Comparison of ENCODE assay signal across 16 cellular contexts in genomic region chr1:64941466-64942117, GRCh38. TPM values are rescaled to one million over a fixed set of nuclear protein-coding genes. Genes with fewer than 3 reads are reported as not detected.
A peak's percentile ranks its signal among the peaks of the same experiment; 100 is the strongest.
DNase-seq lines count a peak whose midpoint lies in the region; ATAC-seq and TF ChIP-seq lines count a peak whose summit lies in the region.
"Had no signal": no experiment of that assay in that cellular context is flagged by ENCODE, and none has a peak within 500 bp of the region (broad histone marks: within the 10 kb centered on the region; RNA-seq: fewer than 3 reads in every experiment).

No MANE protein-coding gene starts in this region.

- peaks cover 76% of the 10 kb centered on the region for H3K4me1 Mint-ChIP-seq in stimulated activated naive CD8-positive, alpha-beta T cell treated with anti-CD3 and anti-CD28 coated beads, Interleukin-15, Interleukin-2, amounts not matched to agents 100 ng/mL and 50 ng/mL, for 24 hours (ENCODE audit: low read depth)
- peaks cover 45 to 59% of the 10 kb centered on the region in 2 donors for H3K4me1 Mint-ChIP-seq in effector memory CD8-positive, alpha-beta T cell (ENCODE audit: low read depth in 2 of 2)

- H3K4me3 ChIP-seq in upper lobe of right lung, result no peak overlapping the region
- H3K4me3 ChIP-seq: thoracic aorta had no signal

- DNase-seq in stimulated activated naive CD8-positive, alpha-beta T cell treated with anti-CD3 and anti-CD28 coated beads, Interleukin-15, Interleukin-2, amounts not matched to agents 100 U/mL and 50 U/mL, for 24 hours, result no peak
- DNase-seq in NCI-H2107 (lab: John Stamatoyannopoulos, UW), result peak; percentile 74
- DNase-seq in effector memory CD8-positive, alpha-beta T cell, result no peak
- DNase-seq in upper lobe of right lung, result no peak
- DNase-seq in activated CD4-positive, CD25-positive, alpha-beta regulatory T cell (lab: John Stamatoyannopoulos, UW), result no peak
- no peak for DNase-seq in T-helper 2 cell
- DNase-seq: activated CD4-positive, alpha-beta T cell treated with anti-CD3 and anti-CD28 coated beads, Interleukin-2, amount 10 ng/mL, durations not matched to agents 7 days and 5 days; anterior cingulate cortex; CD8-positive, alpha-beta T cell; mammary epithelial cell; stimulated activated CD4-positive, alpha-beta T cell treated with anti-CD3 and anti-CD28 coated beads, Interleukin-1b, Interleukin-23, amount 100 ng/mL, for 48 hours; T1000 had no signal

- H3K36me3 Mint-ChIP-seq in stimulated activated naive CD8-positive, alpha-beta T cell treated with anti-CD3 and anti-CD28 coated beads, Interleukin-15, Interleukin-2, amounts not matched to agents 100 ng/mL and 50 ng/mL, for 24 hours (ENCODE audit: low read depth), result peaks cover 24% of the 10 kb centered on the region
- H3K36me3 Mint-ChIP-seq in effector memory CD8-positive, alpha-beta T cell (ENCODE audit: insufficient read depth), result peaks cover 25% of the 10 kb centered on the region

- no peaks in the 10 kb centered on the region for H3K9me3 ChIP-seq in upper lobe of right lung
- H3K9me3 ChIP-seq: thoracic aorta had no signal

- H3K4me3 Mint-ChIP-seq in stimulated activated naive CD8-positive, alpha-beta T cell treated with anti-CD3 and anti-CD28 coated beads, Interleukin-15, Interleukin-2, amounts not matched to agents 100 ng/mL and 50 ng/mL, for 24 hours, result no peak overlapping the region
- peak overlapping the region; percentile 47 to 51 for H3K4me3 Mint-ChIP-seq in effector memory CD8-positive, alpha-beta T cell
- H3K4me3 Mint-ChIP-seq: activated CD4-positive, alpha-beta T cell treated with anti-CD3 and anti-CD28 coated beads, Interleukin-2, amount 10 ng/mL, durations not matched to agents 7 days and 5 days; activated T-helper 1 cell treated with anti-CD3 and anti-CD28 coated beads, Interleukin-12 subunit alpha, Interleukin-12 subunit beta, Interleukin-2, Interleukin-4 antibody, amounts not matched to agents 30 ng/mL and 10 ng/mL and 1 ng/mL, durations not matched to agents 14 hours and 24 hours and 36 hours; CD8-positive, alpha-beta T cell had no signal

- no peak for ATAC-seq in stimulated activated naive CD8-positive, alpha-beta T cell treated with anti-CD3 and anti-CD28 coated beads, Interleukin-15, Interleukin-2, amounts not matched to agents 100 U/mL and 50 U/mL, for 24 hours
- ATAC-seq in effector memory CD8-positive, alpha-beta T cell (replicated peaks), result no peak
- ATAC-seq in upper lobe of right lung (peak; percentile 20), GM18909 (IDR thresholded peaks at IDR 0.05; ENCODE audit: poor library complexity, unreplicated experiment) (no peak)
- ATAC-seq: CD8-positive, alpha-beta T cell had no signal

- H3K27ac ChIP-seq in upper lobe of right lung, result no peak overlapping the region

- H3K27me3 ChIP-seq in upper lobe of right lung, result no peaks in the 10 kb centered on the region

- peak overlapping the region; percentile 36 for H3K27ac Mint-ChIP-seq in stimulated activated naive CD8-positive, alpha-beta T cell treated with anti-CD3 and anti-CD28 coated beads, Interleukin-15, Interleukin-2, amounts not matched to agents 100 ng/mL and 50 ng/mL, for 24 hours
- H3K27ac Mint-ChIP-seq in effector memory CD8-positive, alpha-beta T cell, result peak overlapping the region in 1 of 2 donors; percentile 66
- H3K27ac Mint-ChIP-seq: activated CD4-positive, alpha-beta T cell treated with anti-CD3 and anti-CD28 coated beads, Interleukin-2, amount 10 ng/mL, durations not matched to agents 7 days and 5 days; activated T-helper 1 cell treated with anti-CD3 and anti-CD28 coated beads, Interleukin-12 subunit alpha, Interleukin-12 subunit beta, Interleukin-2, Interleukin-4 antibody, amounts not matched to agents 30 ng/mL and 10 ng/mL and 1 ng/mL, durations not matched to agents 14 hours and 24 hours and 36 hours; CD8-positive, alpha-beta T cell had no signal

- peaks cover 40% of the 10 kb centered on the region for H3K4me1 ChIP-seq in upper lobe of right lung

- intact Hi-C loops in upper lobe of right lung (cut with DNase I), result no loop called here

- no peaks in the 10 kb centered on the region for H3K36me3 ChIP-seq in upper lobe of right lung
- H3K36me3 ChIP-seq: thoracic aorta had no signal

- no peak for TF ChIP-seq CTCF in upper lobe of right lung (IDR thresholded peaks at IDR 0.05)

- no peaks in the 10 kb centered on the region for H3K9me3 Mint-ChIP-seq in stimulated activated naive CD8-positive, alpha-beta T cell treated with anti-CD3 and anti-CD28 coated beads, Interleukin-15, Interleukin-2, amounts not matched to agents 100 ng/mL and 50 ng/mL, for 24 hours
- no peaks in the 10 kb centered on the region for H3K9me3 Mint-ChIP-seq in effector memory CD8-positive, alpha-beta T cell
- H3K9me3 Mint-ChIP-seq: activated T-helper 1 cell treated with anti-CD3 and anti-CD28 coated beads, Interleukin-12 subunit alpha, Interleukin-12 subunit beta, Interleukin-2, Interleukin-4 antibody, amounts not matched to agents 30 ng/mL and 10 ng/mL and 1 ng/mL, durations not matched to agents 14 hours and 24 hours and 36 hours; CD8-positive, alpha-beta T cell had no signal

- H3K27me3 Mint-ChIP-seq in stimulated activated naive CD8-positive, alpha-beta T cell treated with anti-CD3 and anti-CD28 coated beads, Interleukin-15, Interleukin-2, amounts not matched to agents 100 ng/mL and 50 ng/mL, for 24 hours, result no peaks in the 10 kb centered on the region
- H3K27me3 Mint-ChIP-seq in effector memory CD8-positive, alpha-beta T cell, result no peaks in the 10 kb centered on the region
- H3K27me3 Mint-ChIP-seq: activated CD4-positive, alpha-beta T cell treated with anti-CD3 and anti-CD28 coated beads, Interleukin-2, amount 10 ng/mL, durations not matched to agents 7 days and 5 days had no signal

RNA-seq across cellular contexts. Expression of gene JAK1, which starts 24.8 kb away (rescaled TPM):
- 152 TPM for total RNA-seq in upper lobe of right lung
